In the genomic region with DNA sequence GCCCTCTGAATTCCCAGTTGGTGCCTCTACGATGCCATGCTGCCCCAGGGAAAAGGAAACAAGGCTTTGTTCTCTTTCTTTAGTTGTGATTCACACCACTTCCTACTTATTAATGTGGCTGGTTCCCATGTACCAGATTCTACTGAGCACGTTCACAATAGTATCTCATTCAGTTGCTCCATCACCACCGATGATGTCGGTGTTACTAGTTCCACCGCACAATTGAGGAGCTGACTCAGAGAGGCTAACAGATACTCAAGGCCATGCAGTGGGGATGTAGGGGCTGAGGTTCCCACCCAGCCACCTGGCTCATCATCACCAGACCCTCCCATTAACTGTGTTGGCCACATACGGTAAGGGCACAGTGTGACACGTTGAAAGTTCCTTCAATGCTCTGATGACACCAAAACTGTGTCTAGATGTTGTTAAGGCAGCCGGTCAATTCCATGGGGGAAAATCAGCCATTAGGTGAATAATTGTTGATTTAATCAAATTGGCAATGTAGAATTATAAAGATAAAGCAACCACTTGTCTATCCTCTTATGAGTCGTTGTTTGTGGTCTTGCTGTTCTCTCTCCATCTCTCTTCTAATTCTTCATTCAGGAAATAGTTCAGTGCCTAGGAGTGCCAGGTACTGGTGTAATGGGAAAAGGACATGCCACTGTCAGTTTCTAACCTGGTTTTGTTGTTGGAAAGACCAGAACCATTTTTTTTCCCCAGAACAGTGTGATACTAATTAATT, we compare ENCODE assay signal across 13 cellular contexts.
A peak's percentile ranks its signal among the peaks of the same experiment; 100 is the strongest.
DNase-seq lines count a peak whose midpoint lies in the region; ATAC-seq lines count a peak whose summit lies in the region.
"Had no signal": no experiment of that assay in that cellular context is flagged by ENCODE, and none has a peak within 500 bp of the region (broad histone marks: within the 10 kb centered on the region; RNA-seq: fewer than 3 reads in every experiment).

No MANE protein-coding gene starts in this region.

- H3K4me3 ChIP-seq in naive thymus-derived CD4-positive, alpha-beta T cell (ENCODE audit: low read length): no peak overlapping the region

- H3K4me3 Mint-ChIP-seq in activated CD4-positive, alpha-beta T cell treated with anti-CD3 and anti-CD28 coated beads for 36 hours: no peak overlapping the region
- peak overlapping the region; percentile 29 for H3K4me3 Mint-ChIP-seq in activated naive CD8-positive, alpha-beta T cell treated with anti-CD3 and anti-CD28 coated beads, Interleukin-2, amount 10 ng/mL, durations not matched to agents 7 days and 5 days
- peak overlapping the region in 3 of 10 donors; percentile 10 to 25 (median 17) for H3K4me3 Mint-ChIP-seq in naive thymus-derived CD4-positive, alpha-beta T cell
- H3K4me3 Mint-ChIP-seq: T-helper 1 cell treated with Interleukin-12 subunit alpha and Interleukin-12 subunit beta and Interleukin-4 antibody, amounts not matched to agents 30 μg/mL and 1 μg/mL, for 36 hours had no signal

- H3K9me3 ChIP-seq in naive thymus-derived CD4-positive, alpha-beta T cell (ENCODE audit: control insufficient read depth in 2 of 3, low read length in 3 of 3): no peaks in the 10 kb centered on the region

- intact Hi-C loops in activated CD4-positive, alpha-beta T cell treated with anti-CD3 and anti-CD28 coated beads for 36 hours (cut with DNase I, micrococcal nuclease): loop anchor here in 1 of 2 experiments (1.0 kb wide), 1 partner anchor 31 kb away; no protein-coding TSS in a partner anchor
- intact Hi-C loops in naive thymus-derived CD4-positive, alpha-beta T cell (cut with micrococcal nuclease): loop anchor here (2.0 kb wide), 2 partner anchors 15 to 17 kb away; no protein-coding TSS in a partner anchor

- CTCF ChIA-PET in activated CD4-positive, alpha-beta T cell treated with anti-CD3 and anti-CD28 coated beads for 36 hours (lab: Charles Lee): interaction anchor here (0.9 to 1.3 kb wide), 2 partner anchors 10 to 17 kb away, joined by 6 to 10 read pairs; no protein-coding TSS in a partner anchor
- CTCF ChIA-PET in naive thymus-derived CD4-positive, alpha-beta T cell (lab: Charles Lee): no interaction called here

- H3K36me3 Mint-ChIP-seq in activated CD4-positive, alpha-beta T cell treated with anti-CD3 and anti-CD28 coated beads for 36 hours (ENCODE audit: low read depth): peaks cover 5% of the 10 kb centered on the region
- peaks cover 59% of the 10 kb centered on the region for H3K36me3 Mint-ChIP-seq in activated naive CD8-positive, alpha-beta T cell treated with anti-CD3 and anti-CD28 coated beads, Interleukin-2, amount 10 ng/mL, durations not matched to agents 7 days and 5 days
- H3K36me3 Mint-ChIP-seq in naive thymus-derived CD4-positive, alpha-beta T cell: peaks cover 0 to 57% (median 17%) of the 10 kb centered on the region in 5 donors

- no peaks in the 10 kb centered on the region for H3K36me3 ChIP-seq in naive thymus-derived CD4-positive, alpha-beta T cell (ENCODE audit: control insufficient read depth in 2 of 3, insufficient read depth in 3 of 3, low read length in 3 of 3)

- H3K27me3 ChIP-seq in naive thymus-derived CD4-positive, alpha-beta T cell (ENCODE audit: control insufficient read depth in 2 of 2, insufficient read depth in 2 of 2, low read length in 2 of 2): no peaks in the 10 kb centered on the region

- ATAC-seq in activated CD4-positive, alpha-beta T cell treated with anti-CD3 and anti-CD28 coated beads for 36 hours: peak; percentile 94
- peak; percentile 70 for ATAC-seq in activated naive CD8-positive, alpha-beta T cell treated with anti-CD3 and anti-CD28 coated beads, Interleukin-2, amount 10 ng/mL, durations not matched to agents 7 days and 5 days (ENCODE audit: low read depth)
- peak; percentile 53 for ATAC-seq in naive thymus-derived CD4-positive, alpha-beta T cell
- ATAC-seq: Panc1, right cardiac atrium had no signal

- peak; percentile 62 for DNase-seq in activated CD4-positive, alpha-beta T cell treated with anti-CD3 and anti-CD28 coated beads for 36 hours
- DNase-seq in activated CD4-positive, alpha-beta T cell treated with anti-CD3 and anti-CD28 coated beads, Interleukin-2, amount 50 U/mL, for 4 hours: no peak
- DNase-seq in HT1080 (ENCODE audit: low read depth): peak; percentile 85
- DNase-seq in activated naive CD8-positive, alpha-beta T cell treated with anti-CD3 and anti-CD28 coated beads, Interleukin-2, amount 10 ng/mL, durations not matched to agents 7 days and 5 days: no peak
- no peak for DNase-seq in naive thymus-derived CD4-positive, alpha-beta T cell
- no peak for DNase-seq in NCI-H524 (lab: John Stamatoyannopoulos, UW)
- no peak for DNase-seq in KG1 (lab: John Stamatoyannopoulos, UW)
- DNase-seq in NCI-H774 (lab: John Stamatoyannopoulos, UW): no peak
- DNase-seq: NCI-H1048, NCI-H345, right cardiac atrium had no signal

- POLR2A ChIA-PET in activated CD4-positive, alpha-beta T cell treated with anti-CD3 and anti-CD28 coated beads for 36 hours (lab: Charles Lee): no interaction called here
- POLR2A ChIA-PET in activated naive CD8-positive, alpha-beta T cell treated with anti-CD3 and anti-CD28 coated beads, Interleukin-2, amount 10 ng/mL, durations not matched to agents 7 days and 5 days (lab: Charles Lee): interaction anchor here (1.1 to 1.2 kb wide), 2 partner anchors 8 to 11 kb away, joined by 3 read pairs; no protein-coding TSS in a partner anchor
- POLR2A ChIA-PET in naive thymus-derived CD4-positive, alpha-beta T cell (lab: Charles Lee): interaction anchor here (0.8 to 2.7 kb wide), 2 partner anchors 16 to 17 kb away, joined by 3 to 12 read pairs; no protein-coding TSS in a partner anchor

- H3K27ac Mint-ChIP-seq in activated CD4-positive, alpha-beta T cell treated with anti-CD3 and anti-CD28 coated beads for 36 hours: peak overlapping the region; percentile 18
- H3K27ac Mint-ChIP-seq in activated naive CD8-positive, alpha-beta T cell treated with anti-CD3 and anti-CD28 coated beads, Interleukin-2, amount 10 ng/mL, durations not matched to agents 7 days and 5 days: peak overlapping the region; percentile 69
- peak overlapping the region in 5 of 9 donors; percentile 14 to 78 (median 34) for H3K27ac Mint-ChIP-seq in naive thymus-derived CD4-positive, alpha-beta T cell
- H3K27ac Mint-ChIP-seq: T-helper 1 cell treated with Interleukin-12 subunit alpha and Interleukin-12 subunit beta and Interleukin-4 antibody, amounts not matched to agents 30 μg/mL and 1 μg/mL, for 36 hours had no signal

- no peak overlapping the region for H3K27ac ChIP-seq in naive thymus-derived CD4-positive, alpha-beta T cell (ENCODE audit: low read depth, low read length)

- H3K4me1 ChIP-seq in naive thymus-derived CD4-positive, alpha-beta T cell (ENCODE audit: control insufficient read depth in 2 of 2, insufficient read depth in 2 of 2, low read length in 2 of 2): peaks cover 0 to 21% of the 10 kb centered on the region in 2 donors

- no peaks in the 10 kb centered on the region for H3K27me3 Mint-ChIP-seq in activated CD4-positive, alpha-beta T cell treated with anti-CD3 and anti-CD28 coated beads for 36 hours
- H3K27me3 Mint-ChIP-seq in activated naive CD8-positive, alpha-beta T cell treated with anti-CD3 and anti-CD28 coated beads, Interleukin-2, amount 10 ng/mL, durations not matched to agents 7 days and 5 days: no peaks in the 10 kb centered on the region
- no peaks in the 10 kb centered on the region for H3K27me3 Mint-ChIP-seq in naive thymus-derived CD4-positive, alpha-beta T cell

- H3K4me1 Mint-ChIP-seq in activated CD4-positive, alpha-beta T cell treated with anti-CD3 and anti-CD28 coated beads for 36 hours: peaks cover 49% of the 10 kb centered on the region
- peaks cover 47% of the 10 kb centered on the region for H3K4me1 Mint-ChIP-seq in activated naive CD8-positive, alpha-beta T cell treated with anti-CD3 and anti-CD28 coated beads, Interleukin-2, amount 10 ng/mL, durations not matched to agents 7 days and 5 days
- peaks cover 18 to 74% (median 60%) of the 10 kb centered on the region in 7 donors for H3K4me1 Mint-ChIP-seq in naive thymus-derived CD4-positive, alpha-beta T cell

- no peaks in the 10 kb centered on the region for H3K9me3 Mint-ChIP-seq in activated CD4-positive, alpha-beta T cell treated with anti-CD3 and anti-CD28 coated beads for 36 hours (ENCODE audit: low read depth)
- H3K9me3 Mint-ChIP-seq in activated naive CD8-positive, alpha-beta T cell treated with anti-CD3 and anti-CD28 coated beads, Interleukin-2, amount 10 ng/mL, durations not matched to agents 7 days and 5 days: peaks cover 5% of the 10 kb centered on the region
- H3K9me3 Mint-ChIP-seq in naive thymus-derived CD4-positive, alpha-beta T cell: peaks cover 0 to 8% (median 0%) of the 10 kb centered on the region in 11 donors
- H3K9me3 Mint-ChIP-seq: T-helper 1 cell treated with Interleukin-12 subunit alpha and Interleukin-12 subunit beta and Interleukin-4 antibody, amounts not matched to agents 30 μg/mL and 1 μg/mL, for 36 hours had no signal

Comparison
In these comparisons a context has a peak if more than half of its experiments do, and no peak if none do; other contexts are left out.
1. DNase-seq: peak in activated CD4-positive, alpha-beta T cell treated with anti-CD3 and anti-CD28 coated beads for 36 hours (single experiment) and HT1080 (single experiment); none in activated CD4-positive, alpha-beta T cell treated with anti-CD3 and anti-CD28 coated beads, Interleukin-2, amount 50 U/mL, for 4 hours (0 of 2), activated naive CD8-positive, alpha-beta T cell treated with anti-CD3 and anti-CD28 coated beads, Interleukin-2, amount 10 ng/mL, durations not matched to agents 7 days and 5 days (single experiment), naive thymus-derived CD4-positive, alpha-beta T cell (0 of 9), NCI-H524 (0 of 2), KG1 (single experiment) and NCI-H774 (single experiment).
2. H3K27ac Mint-ChIP-seq: peak in every context shown above with its lines; median percentile 69 in activated naive CD8-positive, alpha-beta T cell treated with anti-CD3 and anti-CD28 coated beads, Interleukin-2, amount 10 ng/mL, durations not matched to agents 7 days and 5 days; 34 in naive thymus-derived CD4-positive, alpha-beta T cell; 18 in activated CD4-positive, alpha-beta T cell treated with anti-CD3 and anti-CD28 coated beads for 36 hours.
3. Peak in every context shown above with its lines, with median percentiles within 50 percentile points of each other: ATAC-seq.